In the genomic region with DNA sequence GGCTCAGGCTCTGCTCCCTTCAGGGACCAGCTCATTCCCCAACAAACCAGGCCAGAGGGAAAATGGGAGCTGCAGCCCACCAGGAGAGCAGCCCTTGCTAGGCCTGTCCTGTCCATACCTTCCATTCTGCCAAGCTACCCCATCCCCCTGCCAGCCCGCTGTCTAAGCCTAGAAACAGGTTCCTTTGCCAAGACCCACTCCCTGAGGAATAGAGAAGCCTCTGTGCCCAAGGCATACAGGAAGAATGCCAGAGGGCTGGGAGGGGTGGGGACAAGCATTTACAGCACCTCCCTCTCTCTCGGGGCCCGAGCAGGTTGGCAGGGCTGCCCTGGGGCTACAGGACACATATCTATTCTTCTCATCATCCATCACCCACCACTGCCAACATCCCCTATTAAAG, we compare ENCODE assay signal across 10 cellular contexts.
"Had no signal": no experiment of that assay in that cellular context is flagged by ENCODE, and none has a peak within 500 bp of the region (broad histone marks: within the 10 kb centered on the region; RNA-seq: fewer than 3 reads in every experiment).

No MANE protein-coding gene starts in this region.

- H3K4me1 ChIP-seq: esophagus muscularis mucosa, left lung, tibial nerve had no signal

- H3K4me3 ChIP-seq: esophagus muscularis mucosa, left lung, tibial nerve had no signal

- H3K9me3 ChIP-seq: left lung had no signal

- ATAC-seq: left lung; stimulated activated naive CD8-positive, alpha-beta T cell treated with anti-CD3 and anti-CD28 coated beads, Interleukin-15, amount 100 ng/mL, for 72 hours had no signal

- H3K36me3 ChIP-seq: esophagus muscularis mucosa, left lung, tibial nerve had no signal

- H3K27ac ChIP-seq: esophagus muscularis mucosa, left lung, tibial nerve had no signal

- H3K27me3 ChIP-seq: esophagus muscularis mucosa, left lung, tibial nerve had no signal

- DNase-seq: activated CD4-positive, alpha-beta T cell treated with anti-CD3 and anti-CD28 coated beads, Interleukin-2, amount 10 ng/mL, durations not matched to agents 24 days and 14 days; activated naive CD4-positive, alpha-beta T cell treated with anti-CD3 and anti-CD28 coated beads for 36 hours; islet precursor cell; left lung; retina; stimulated activated CD4-positive, alpha-beta T cell treated with anti-CD3 and anti-CD28 coated beads, Interleukin-4, amount 100 ng/mL, for 4 hours; stimulated activated naive CD8-positive, alpha-beta T cell treated with anti-CD3 and anti-CD28 coated beads, Interleukin-15, amount 100 ng/mL, for 72 hours; T1000 had no signal
